Comparison of ENCODE assay signal across 19 cellular contexts in the genomic region with DNA sequence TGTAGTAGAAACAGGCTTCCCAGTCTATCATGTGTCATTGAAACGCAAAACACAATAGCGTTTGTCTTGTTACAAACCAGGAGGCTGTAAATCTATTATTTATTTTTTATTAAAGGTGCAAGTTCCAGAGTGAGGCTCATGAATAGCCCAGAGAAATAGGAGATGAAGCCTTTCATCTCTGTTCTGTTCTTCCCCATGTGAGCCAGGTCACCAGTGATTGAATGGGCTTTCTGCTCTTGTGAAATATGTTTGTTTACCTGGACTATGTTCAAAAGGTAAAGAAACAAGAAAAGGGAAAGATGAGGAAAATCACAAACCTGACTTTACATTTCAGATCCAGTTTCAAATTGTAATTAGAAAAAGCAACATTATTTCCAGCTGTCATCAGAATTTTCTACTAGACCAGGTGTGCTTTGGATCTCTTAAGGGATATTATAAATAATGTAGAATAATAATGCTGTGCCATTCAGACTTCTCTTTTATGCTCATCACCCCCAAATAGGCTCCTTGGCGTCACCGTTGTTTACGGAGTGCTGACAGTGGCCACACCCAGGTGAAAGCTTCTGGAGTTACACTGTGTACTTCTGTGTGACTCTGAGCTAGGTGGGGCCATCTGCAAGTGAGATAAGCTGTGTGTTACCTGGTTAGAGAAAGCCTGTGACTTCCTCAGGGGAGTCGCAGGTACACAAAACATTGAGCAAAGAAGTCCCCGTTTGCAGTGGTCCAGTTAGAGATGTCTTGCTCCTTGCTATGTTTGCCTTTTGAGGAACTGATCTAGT.
DNase-seq lines count a peak whose midpoint lies in the region; FAIRE-seq and TF ChIP-seq lines count a peak whose summit lies in the region.
"Had no signal": no experiment of that assay in that cellular context is flagged by ENCODE, and none has a peak within 500 bp of the region (broad histone marks: within the 10 kb centered on the region; RNA-seq: fewer than 3 reads in every experiment).

No MANE protein-coding gene starts in this region.

- DNase-seq in NCI-H1105 treated with DMSO at 0.1 percent for 48 hours (lab: John Stamatoyannopoulos, UW), result peak; percentile 9
- DNase-seq in NCI-H1105 (lab: John Stamatoyannopoulos, UW), result no peak
- peak; percentile 51 for DNase-seq in NCI-H146 treated with DMSO at 0.1 percent for 48 hours (lab: John Stamatoyannopoulos, UW; ENCODE audit: unreplicated experiment)
- peak; percentile 7 for DNase-seq in bronchial epithelial cell (ENCODE audit: low read depth)
- peak; percentile 53 for DNase-seq in mucosa of gallbladder (ENCODE audit: low spot score)
- DNase-seq in activated CD4-positive, alpha-beta T cell treated with anti-CD3 and anti-CD28 coated beads, Interleukin-2, amount 50 U/mL, for 1 hour, result no peak
- DNase-seq in occipital lobe (lab: John Stamatoyannopoulos, UW), result no peak
- DNase-seq in right atrium auricular region (ENCODE audit: low spot score), result no peak
- DNase-seq: BE2C; CD4-positive, alpha-beta T cell; GDM1; HCEC 1CT; NCI-H1694; NCI-H524 treated with DMSO at 0.1 percent for 48 hours; OCI-M1; SJCRH30 had no signal

- TF ChIP-seq CTCF in bronchial epithelial cell (IDR thresholded peaks at IDR 0.05; ENCODE audit: insufficient read depth, low read length, severe bottlenecking), result no peak
- no peak for TF ChIP-seq CTCF in right atrium auricular region (IDR thresholded peaks at IDR 0.05)

- no peak overlapping the region for H3K27ac ChIP-seq in right atrium auricular region
- H3K27ac ChIP-seq: 22Rv1, HL-60, SJCRH30 had no signal

- H3K36me3 ChIP-seq in bronchial epithelial cell (ENCODE audit: control insufficient read depth, insufficient read depth, low read length) (no peaks in the 10 kb centered on the region), right atrium auricular region (no peaks in the 10 kb centered on the region)
- H3K36me3 ChIP-seq: BE2C, SJCRH30 had no signal

- peaks cover 2% of the 10 kb centered on the region for H3K27me3 ChIP-seq in bronchial epithelial cell (ENCODE audit: control insufficient read depth, insufficient read depth, low read length)
- no peaks in the 10 kb centered on the region for H3K27me3 ChIP-seq in right atrium auricular region
- H3K27me3 ChIP-seq: BE2C, SJCRH30 had no signal

- no peaks in the 10 kb centered on the region for H3K9me3 ChIP-seq in right atrium auricular region
- H3K9me3 ChIP-seq: BE2C had no signal

- H3K4me3 ChIP-seq in bronchial epithelial cell (ENCODE audit: low read depth, low read length), result no peak overlapping the region
- no peak overlapping the region for H3K4me3 ChIP-seq in right atrium auricular region
- H3K4me3 ChIP-seq: GM12878, SJCRH30 had no signal

- no peaks in the 10 kb centered on the region for H3K4me1 ChIP-seq in right atrium auricular region
- H3K4me1 ChIP-seq: BE2C, SJCRH30 had no signal

- no peak for FAIRE-seq in bronchial epithelial cell (lab: Jason Lieb, UNC)
- FAIRE-seq: GM12878 had no signal

Comparison
In these comparisons a context has a peak if more than half of its experiments do, and no peak if none do; other contexts are left out.
1. DNase-seq: peak in NCI-H1105 treated with DMSO at 0.1 percent for 48 hours (single experiment), NCI-H146 treated with DMSO at 0.1 percent for 48 hours (single experiment), bronchial epithelial cell (single experiment) and mucosa of gallbladder (single experiment); none in NCI-H1105 (single experiment), activated CD4-positive, alpha-beta T cell treated with anti-CD3 and anti-CD28 coated beads, Interleukin-2, amount 50 U/mL, for 1 hour (single experiment), occipital lobe (single experiment) and right atrium auricular region (single experiment).